2 cellular contexts compared by ENCODE assay signal in the genomic region with DNA sequence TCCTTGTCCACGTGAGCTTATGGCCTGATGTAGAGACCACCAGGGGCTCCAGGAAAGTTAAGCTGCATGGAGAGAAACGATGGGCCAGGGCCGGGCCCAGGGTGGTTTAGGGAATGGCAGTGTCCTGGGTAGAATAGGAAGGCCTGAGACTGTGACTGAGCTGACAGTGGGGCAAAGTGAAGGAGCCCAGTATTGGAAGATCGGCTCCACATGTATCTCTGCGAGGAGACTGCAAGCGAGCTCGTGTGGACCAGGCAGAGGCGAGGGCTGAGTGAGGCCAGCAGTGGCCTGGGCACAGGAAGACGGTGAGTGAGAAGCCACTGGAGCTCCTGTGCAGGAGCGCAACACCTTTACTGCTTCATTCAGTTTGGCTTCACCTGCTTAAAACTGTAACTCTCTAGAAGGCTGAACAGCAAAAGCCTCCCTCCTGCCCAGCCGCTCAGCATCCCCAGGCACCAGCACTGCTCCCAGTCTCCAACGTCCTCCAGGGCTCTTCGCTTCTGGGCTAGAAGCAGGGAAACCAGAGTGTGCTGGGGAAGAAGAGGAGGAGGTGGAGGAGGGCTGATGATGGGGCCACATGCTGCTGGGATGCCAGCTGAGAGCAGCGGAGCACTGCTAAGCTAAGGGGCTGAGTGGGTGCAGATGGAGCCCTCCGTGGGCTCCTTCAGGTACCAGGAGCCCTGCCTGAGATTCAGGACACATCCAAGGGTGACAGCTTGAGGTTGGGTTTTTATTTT.
TF ChIP-seq lines count a peak whose summit lies in the region.

No MANE protein-coding gene starts in this region.

TF ChIP-seq in GM23338, 12 proteins besides CTCF, POLR2A, EP300 and RAD21:
- TF ChIP-seq NANOG (IDR thresholded peaks at IDR 0.05; ENCODE audit: borderline replicate concordance), result no peak
- no peak for TF ChIP-seq STAT1 (IDR thresholded peaks at IDR 0.05; ENCODE audit: unreplicated experiment)
- TF ChIP-seq ZNF114 (CRISPR knock-in tag; IDR thresholded peaks at IDR 0.05), result no peak
- TF ChIP-seq CREB1 (CRISPR knock-in tag; IDR thresholded peaks at IDR 0.05; ENCODE audit: low read depth), result no peak
- no peak for TF ChIP-seq REST (IDR thresholded peaks at IDR 0.05; ENCODE audit: unreplicated experiment)
- TF ChIP-seq ZNF331 (CRISPR knock-in tag; IDR thresholded peaks at IDR 0.05; ENCODE audit: low read depth), result no peak
- no peak for TF ChIP-seq EZH2phosphoT487 (IDR thresholded peaks at IDR 0.05; ENCODE audit: unreplicated experiment)
- TF ChIP-seq ETS1 (IDR thresholded peaks at IDR 0.05), result no peak
- no peak for TF ChIP-seq EZH2 (IDR thresholded peaks at IDR 0.05; ENCODE audit: low read depth, unreplicated experiment)

TF ChIP-seq in GM12878, 131 proteins besides CTCF, POLR2A, EP300 and RAD21:
- TF ChIP-seq NR2C2 (IDR thresholded peaks at IDR 0.05; ENCODE audit: borderline replicate concordance, control insufficient read depth, insufficient read length, low read depth), result no peak
- TF ChIP-seq, protein P1, sequence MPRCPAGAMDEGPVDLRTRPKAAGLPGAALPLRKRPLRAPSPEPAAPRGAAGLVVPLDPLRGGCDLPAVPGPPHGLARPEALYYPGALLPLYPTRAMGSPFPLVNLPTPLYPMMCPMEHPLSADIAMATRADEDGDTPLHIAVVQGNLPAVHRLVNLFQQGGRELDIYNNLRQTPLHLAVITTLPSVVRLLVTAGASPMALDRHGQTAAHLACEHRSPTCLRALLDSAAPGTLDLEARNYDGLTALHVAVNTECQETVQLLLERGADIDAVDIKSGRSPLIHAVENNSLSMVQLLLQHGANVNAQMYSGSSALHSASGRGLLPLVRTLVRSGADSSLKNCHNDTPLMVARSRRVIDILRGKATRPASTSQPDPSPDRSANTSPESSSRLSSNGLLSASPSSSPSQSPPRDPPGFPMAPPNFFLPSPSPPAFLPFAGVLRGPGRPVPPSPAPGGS (IDR thresholded peaks at IDR 0.05; ENCODE audit: borderline replicate concordance, insufficient read depth, low read depth, low read length, poor library complexity, severe bottlenecking), result peak; percentile 20
